Comparison of ENCODE assay signal across 8 cellular contexts in the genomic region with DNA sequence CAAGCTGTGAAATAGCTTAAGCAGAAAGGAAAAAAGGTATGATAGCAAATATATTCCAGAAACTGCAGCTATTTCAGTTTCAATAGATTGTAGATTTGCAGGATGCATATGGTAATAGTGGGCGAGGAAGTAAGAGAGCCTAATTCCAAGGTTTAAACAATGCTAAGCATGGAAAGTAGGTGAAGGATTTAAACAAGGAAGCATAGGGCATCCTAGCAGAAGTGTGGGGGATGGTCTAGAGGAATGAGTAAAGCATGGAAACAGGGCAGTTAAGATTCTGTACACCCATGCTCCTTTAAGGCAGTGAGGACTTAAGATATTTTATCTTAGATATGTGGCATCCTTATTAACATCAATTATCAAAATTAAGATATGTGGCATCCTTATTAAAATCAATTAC. TPM values are rescaled to one million over a fixed set of nuclear protein-coding genes. Genes with fewer than 3 reads are reported as not detected.
DNase-seq lines count a peak whose midpoint lies in the region; ATAC-seq and TF ChIP-seq lines count a peak whose summit lies in the region.

No MANE protein-coding gene starts in this region.

- no peak overlapping the region for H2AFZ ChIP-seq in H9 (ENCODE audit: low read length)

- no CpG with 5 or more reads among the region's 1 CpG for WGBS in H9 (ENCODE audit: extremely low coverage, insufficient read length, low lambda C conversion rate)
- WGBS in liver = 75% methylated on average over 1 of the region's 1 CpG

- DNase-seq in A673 (ENCODE audit: low spot score) = peak; percentile 45
- no peak for DNase-seq in H9
- DNase-seq in activated naive CD8-positive, alpha-beta T cell treated with anti-CD3 and anti-CD28 coated beads, Interleukin-2, amount 50 U/mL, for 24 hours = no peak
- DNase-seq in stimulated activated CD4-positive, alpha-beta T cell treated with anti-CD3 and anti-CD28 coated beads, Interleukin-2, amount 100 ng/mL, for 48 hours = no peak
- no peak for DNase-seq in hypothalamus (lab: John Stamatoyannopoulos, UW)

- no peaks in the 10 kb centered on the region for H3K27me3 ChIP-seq in A673 (replicated peaks; ENCODE audit: insufficient read depth, low read depth, low read length, poor library complexity)
- H3K27me3 ChIP-seq in H9 (ENCODE audit: insufficient read depth, low read length) = no peaks in the 10 kb centered on the region
- H3K27me3 ChIP-seq in liver (ENCODE audit: control insufficient read depth in 4 of 4, insufficient read depth in 4 of 4, low read length in 3 of 4) = no peaks in the 10 kb centered on the region

- H2BK120ac ChIP-seq in H9 (ENCODE audit: low read depth, low read length, poor library complexity, severe bottlenecking) = no peak overlapping the region

- peaks cover 2% of the 10 kb centered on the region for H3K79me1 ChIP-seq in H9 (ENCODE audit: insufficient read depth, low read depth, low read length, poor library complexity, severe bottlenecking)

- H3K4me1 ChIP-seq in A673 (ENCODE audit: insufficient read depth, low read length, poor library complexity, severe bottlenecking) (peaks cover 45% of the 10 kb centered on the region), H9 (ENCODE audit: insufficient read depth, low read length) (peaks cover 2% of the 10 kb centered on the region; the same call in 1 of the 2 replicates), liver (ENCODE audit: control insufficient read depth in 4 of 4, insufficient read depth in 4 of 4, low read length in 3 of 4) (peaks cover 7 to 45% (median 23%) of the 10 kb centered on the region in 4 donors)

- H3T11ph ChIP-seq in H9 (ENCODE audit: low read length) = no peak overlapping the region

- no peak overlapping the region for H4K91ac ChIP-seq in H9 (ENCODE audit: insufficient read length, low read depth, low read length)

- peaks cover 47% of the 10 kb centered on the region for H3K36me3 ChIP-seq in A673 (ENCODE audit: insufficient read depth, low read length, poor library complexity, severe bottlenecking)
- H3K36me3 ChIP-seq in liver (ENCODE audit: control insufficient read depth in 4 of 4, insufficient read depth in 3 of 4, low read depth in 1 of 4, low read length in 3 of 4) = peaks cover 3 to 12% (median 6%) of the 10 kb centered on the region in 4 donors

- CTCF ChIA-PET in A673 (lab: Charles Lee) = no interaction called here

- H3K9me3 ChIP-seq in A673 (ENCODE audit: low read depth, low read length, poor library complexity, severe bottlenecking) (no peaks in the 10 kb centered on the region), H9 (ENCODE audit: control insufficient read depth, low read depth, low read length) (no peaks in the 10 kb centered on the region), liver (ENCODE audit: control insufficient read depth in 4 of 4, low read length in 3 of 4) (no peaks in the 10 kb centered on the region)

- peak overlapping the region; percentile 96 to 98 for H3K4me3 Mint-ChIP-seq in H9
- peak overlapping the region; percentile 99 for H3K4me3 Mint-ChIP-seq in activated naive CD8-positive, alpha-beta T cell treated with anti-CD3 and anti-CD28 coated beads, Interleukin-2, amount 50 U/mL, for 24 hours

- no peak for ATAC-seq in activated naive CD8-positive, alpha-beta T cell treated with anti-CD3 and anti-CD28 coated beads, Interleukin-2, amount 50 U/mL, for 24 hours
- ATAC-seq in HG03025 (IDR thresholded peaks at IDR 0.05; ENCODE audit: low FRiP score, unreplicated experiment) (no peak), GM21515 (IDR thresholded peaks at IDR 0.05; ENCODE audit: unreplicated experiment) (no peak)

- peaks cover 51% of the 10 kb centered on the region for H3K79me2 ChIP-seq in H9 (ENCODE audit: insufficient read depth, low read length)

- no peak overlapping the region for H2BK5ac ChIP-seq in H9 (ENCODE audit: insufficient read length, low read length)

- H3K4me3 ChIP-seq in A673 (ENCODE audit: low read depth, low read length, poor library complexity, severe bottlenecking) (peak overlapping the region; percentile 95), liver (ENCODE audit: low read depth in 1 of 3, low read length in 3 of 3) (peak overlapping the region in 2 of 3 donors; percentile 18 to 61)

- H3K23ac ChIP-seq in H9 (ENCODE audit: insufficient read length, low read depth, low read length) = no peak overlapping the region

- TF ChIP-seq RAD21 in liver (IDR thresholded peaks at IDR 0.05) = no peak

- H4K8ac ChIP-seq in H9 (replicated peaks; ENCODE audit: insufficient read length, low read depth, low read length) = no peak overlapping the region

- no peak overlapping the region for H2AK5ac ChIP-seq in H9 (ENCODE audit: insufficient read length, low read length)

- H3K36me3 Mint-ChIP-seq in H9 (ENCODE audit: insufficient read depth in 1 of 3, low read depth in 3 of 3) = peaks cover 5 to 30% (median 21%) of the 10 kb centered on the region in 3 experiments
- H3K36me3 Mint-ChIP-seq in activated naive CD8-positive, alpha-beta T cell treated with anti-CD3 and anti-CD28 coated beads, Interleukin-2, amount 50 U/mL, for 24 hours (ENCODE audit: low read depth) = peaks cover 48% of the 10 kb centered on the region

- no peak overlapping the region for H4K5ac ChIP-seq in H9 (ENCODE audit: insufficient read length, low read depth, low read length)

- H3K27ac Mint-ChIP-seq in H9 = peak overlapping the region in 2 of 3 experiments; percentile 45 to 61; a peak in 5 of 7 replicates
- H3K27ac Mint-ChIP-seq in activated naive CD8-positive, alpha-beta T cell treated with anti-CD3 and anti-CD28 coated beads, Interleukin-2, amount 50 U/mL, for 24 hours = peak overlapping the region; percentile 44

- no peak overlapping the region for H3K4ac ChIP-seq in H9 (ENCODE audit: low read depth, low read length)

- H3K9ac ChIP-seq in H9 (ENCODE audit: extremely low read depth, insufficient read length, low read length) (peak overlapping the region; percentile 9), liver (ENCODE audit: low read depth in 1 of 2, low read length in 2 of 2) (no peak overlapping the region)

- no peaks in the 10 kb centered on the region for H4K20me1 ChIP-seq in H9 (ENCODE audit: control insufficient read depth, insufficient read depth, insufficient read length)

- H3K4me2 ChIP-seq in H9 (ENCODE audit: insufficient read depth, insufficient read length, low read length) = peak overlapping the region; percentile 100

- H3K27ac ChIP-seq in A673 (ENCODE audit: low read depth, low read length, poor library complexity, severe bottlenecking) = peak overlapping the region; percentile 99
- no peak overlapping the region for H3K27ac ChIP-seq in H9 (ENCODE audit: insufficient read length, low read depth, low read length)
- no peak overlapping the region for H3K27ac ChIP-seq in liver (ENCODE audit: low read depth in 1 of 2, low read length in 2 of 2)

- peaks cover 3% of the 10 kb centered on the region for H3K23me2 ChIP-seq in H9 (ENCODE audit: insufficient read length, low read depth, low read length, poor library complexity, severe bottlenecking)

- POLR2A ChIA-PET in A673 (lab: Charles Lee; ENCODE audit: low non-redundant PET) = no interaction called here

- TF ChIP-seq CTCF in A673 (conservative IDR thresholded peaks at IDR 0.05; ENCODE audit: low read depth, low read length) (no peak), H9 (conservative IDR thresholded peaks at IDR 0.05) (no peak), liver (IDR thresholded peaks at IDR 0.05; ENCODE audit: low read depth, low read length, missing input control) (no peak)

- H3K4me1 Mint-ChIP-seq in H9 = peaks cover 48 to 49% of the 10 kb centered on the region in 2 experiments
- H3K4me1 Mint-ChIP-seq in activated naive CD8-positive, alpha-beta T cell treated with anti-CD3 and anti-CD28 coated beads, Interleukin-2, amount 50 U/mL, for 24 hours = peaks cover 61% of the 10 kb centered on the region

- H3K14ac ChIP-seq in H9 (ENCODE audit: insufficient read depth, low read length) = no peak overlapping the region

- no peak overlapping the region for H2BK12ac ChIP-seq in H9 (ENCODE audit: insufficient read length, low read depth, low read length)

- intact Hi-C loops in A673 (cut with micrococcal nuclease; ENCODE audit: unreplicated experiment) = no loop called here

- no peak overlapping the region for H3K18ac ChIP-seq in H9 (ENCODE audit: insufficient read length, low read depth, low read length)

- BruUV-seq in A673 (replicated peaks; lab: Mats Ljungman, UMichigan) = no TSS peak

- H2BK20ac ChIP-seq in H9 (ENCODE audit: low read depth, low read length, poor library complexity, severe bottlenecking) = no peak overlapping the region

- peaks cover 0 to 3% of the 10 kb centered on the region in 2 experiments; a peak in 1 of 5 replicates for H3K9me3 Mint-ChIP-seq in H9
- no peaks in the 10 kb centered on the region for H3K9me3 Mint-ChIP-seq in activated naive CD8-positive, alpha-beta T cell treated with anti-CD3 and anti-CD28 coated beads, Interleukin-2, amount 50 U/mL, for 24 hours

- no peaks in the 10 kb centered on the region for H3K27me3 Mint-ChIP-seq in H9 (ENCODE audit: low read depth)
- no peaks in the 10 kb centered on the region for H3K27me3 Mint-ChIP-seq in activated naive CD8-positive, alpha-beta T cell treated with anti-CD3 and anti-CD28 coated beads, Interleukin-2, amount 50 U/mL, for 24 hours

- no peak overlapping the region for H2BK15ac ChIP-seq in H9 (ENCODE audit: low read depth, low read length)

- H3K56ac ChIP-seq in H9 (ENCODE audit: insufficient read length, low read depth, low read length) = no peak overlapping the region

TF ChIP-seq in liver, 16 proteins besides CTCF, POLR2A, EP300 and RAD21:
- TF ChIP-seq GABPA (IDR thresholded peaks at IDR 0.05 in 1 of 2, conservative IDR thresholded peaks at IDR 0.05 in 1 of 2) (no peak), JUND (IDR thresholded peaks at IDR 0.05) (no peak), NR2F2 (IDR thresholded peaks at IDR 0.05) (no peak)
TF ChIP-seq in liver: peak in this region for 0.

RNA-seq across cellular contexts. Expression of a gene that starts 2.6 kb away (rescaled TPM):
- 221 and 263 TPM in 2 replicates for total RNA-seq in A673 (2021)
- 104 and 110 TPM in 2 replicates for total RNA-seq in H9 (2021)
- 10 to 100 TPM; 33.2 to 83.4 TPM for total RNA-seq in liver
- 10 to 100 TPM; 14.2 to 34.8 TPM for polyA plus RNA-seq in liver
